8 cellular contexts compared by ENCODE assay signal in the genomic region with DNA sequence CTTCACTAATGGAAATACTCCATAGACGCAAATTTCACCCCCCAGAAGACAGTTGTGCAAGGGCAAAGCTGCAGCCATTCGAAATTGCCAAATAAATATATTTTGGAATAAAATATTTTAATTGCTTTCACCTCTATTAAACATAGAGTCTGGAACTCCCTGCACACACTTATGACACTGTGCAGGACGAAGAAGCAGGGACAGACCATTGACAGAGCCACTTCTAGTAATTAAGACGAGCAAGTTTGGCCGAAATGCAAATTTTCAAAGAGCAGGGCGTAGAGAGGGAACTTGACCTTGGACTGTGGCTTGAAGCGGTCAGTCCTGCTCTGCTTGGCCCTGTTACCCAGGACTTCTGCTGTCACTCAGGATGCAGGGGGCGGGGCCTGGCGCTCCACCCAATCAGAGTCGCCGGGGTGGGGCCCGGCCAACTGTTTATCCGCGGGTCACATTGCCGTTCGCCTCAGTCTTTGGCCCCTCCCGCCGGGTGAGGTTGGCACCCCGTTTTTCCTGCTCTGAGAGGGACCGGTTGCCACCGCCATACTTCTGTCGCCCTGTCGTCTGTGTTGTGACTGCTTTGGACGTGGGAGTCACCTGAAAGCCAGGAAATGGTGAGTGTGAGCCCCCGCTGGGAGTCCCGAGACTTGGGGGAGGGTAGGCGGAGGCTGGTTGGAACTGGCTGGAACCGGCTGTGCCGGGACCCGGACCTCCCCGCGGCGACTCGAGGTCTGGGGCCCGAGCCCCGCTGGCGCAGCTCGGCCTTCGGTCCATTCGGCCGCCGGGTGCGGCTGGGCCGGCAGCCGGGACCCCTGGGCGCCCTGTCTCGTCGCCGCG. TPM values are rescaled to one million over a fixed set of nuclear protein-coding genes. Genes with fewer than 3 reads are reported as not detected.
DNase-seq lines count a peak whose midpoint lies in the region; ATAC-seq and TF ChIP-seq lines count a peak whose summit lies in the region.

Gene ZNF844, plus strand, starts transcription at position 466 of the 834 bp plus-strand sequence. Its CDS starts 143 bp downstream, at position 609.

- H3K4me3 ChIP-seq in GM12865 (ENCODE audit: low read depth, low read length) (peak within 1 kb of the TSS; percentile 93), OCI-LY7 (ENCODE audit: low read depth, low read length, poor library complexity, severe bottlenecking) (peak within 1 kb of the TSS; percentile 87)

- intact Hi-C loops in OCI-LY7 (cut with micrococcal nuclease; ENCODE audit: unreplicated experiment) = no loop called here

- peaks cover 15% of the 10 kb centered on the region; the same call in 1 of the 2 replicates for H3K79me2 ChIP-seq in OCI-LY7 (ENCODE audit: insufficient read depth, low read depth, low read length)

- CTCF ChIA-PET in OCI-LY7 (lab: Charles Lee; ENCODE audit: unreplicated experiment) = no interaction called here

- peaks cover 15% of the 10 kb centered on the region for H3K4me1 ChIP-seq in OCI-LY7 (ENCODE audit: insufficient read depth, low read length, poor library complexity, severe bottlenecking)

- no peaks in the 10 kb centered on the region for H4K20me1 ChIP-seq in OCI-LY7 (ENCODE audit: insufficient read depth, low read length)

- BruUV-seq in OCI-LY7 (replicated peaks; lab: Mats Ljungman, UMichigan) = no TSS peak

- H3K27ac ChIP-seq in OCI-LY7 (ENCODE audit: low read depth, low read length, poor library complexity, severe bottlenecking) = peak within 1 kb of the TSS; percentile 53

- H3K36me3 ChIP-seq in OCI-LY7 (ENCODE audit: insufficient read depth, low read length) = no peaks in the 10 kb centered on the region

- no peaks in the 10 kb centered on the region for H3K9me2 ChIP-seq in OCI-LY7 (ENCODE audit: insufficient read depth, low read length)

- H2AFZ ChIP-seq in OCI-LY7 (ENCODE audit: low read length) = peak within 1 kb of the TSS; percentile 84

- ATAC-seq in HG02970 (IDR thresholded peaks at IDR 0.05; ENCODE audit: low FRiP score, unreplicated experiment) = peak; percentile 74
- no peak for ATAC-seq in GM18520 (IDR thresholded peaks at IDR 0.05; ENCODE audit: unreplicated experiment)

- POLR2A ChIA-PET in OCI-LY7 (lab: Charles Lee) = no interaction called here

- TF ChIP-seq CTCF in GM12865 (IDR thresholded peaks at IDR 0.05; ENCODE audit: insufficient read depth, low read depth, low read length, missing control alignments) = no peak
- no peak for TF ChIP-seq CTCF in OCI-LY7 (conservative IDR thresholded peaks at IDR 0.05; ENCODE audit: low read length)

- H3K4me2 ChIP-seq in OCI-LY7 (ENCODE audit: low read length) = peak within 1 kb of the TSS; percentile 88

- DNase-seq in GM12865 (ENCODE audit: low read depth) (peak; percentile 92), OCI-LY7 (ENCODE audit: low spot score) (peak; percentile 89), fibroblast of gingiva (ENCODE audit: low read depth) (peak; percentile 90), myocyte (ENCODE audit: low read depth) (peak; percentile 86)
- peak; percentile 44 to 59 for DNase-seq in activated T-helper 1 cell treated with anti-CD3 and anti-CD28 coated beads, Interleukin-2, amount 50 U/mL, for 16 hours (ENCODE audit: low read depth in 1 of 2, low spot score in 1 of 2)
- peak; percentile 87 for DNase-seq in stimulated activated CD8-positive, alpha-beta memory T cell treated with anti-CD3 and anti-CD28 coated beads, Interleukin-4, amount 100 ng/mL, for 48 hours

- no peaks in the 10 kb centered on the region for H3K9me3 ChIP-seq in OCI-LY7 (ENCODE audit: low read length)

RNA-seq across cellular contexts. Expression of gene ZNF844, which starts in this region (rescaled TPM):
- total RNA-seq in OCI-LY7 (2014; rRNA removed; shearing (Covaris generic)) = 5.8 and 6.7 TPM in 2 replicates
- total RNA-seq in OCI-LY7 (2022) = 7.7 and 9.3 TPM in 2 replicates
- total RNA-seq in myocyte = 3.1 and 4.0 TPM in 2 replicates
- polyA plus RNA-seq in myocyte (2012) = 2.1 TPM
